10 cellular contexts compared by ENCODE assay signal in genomic region chr10:93542358-93542791, GRCh38. TPM values are rescaled to one million over a fixed set of nuclear protein-coding genes. Genes with fewer than 3 reads are reported as not detected.
A peak's percentile ranks its signal among the peaks of the same experiment; 100 is the strongest.
DNase-seq lines count a peak whose midpoint lies in the region; ATAC-seq and TF ChIP-seq lines count a peak whose summit lies in the region.
"Had no signal": no experiment of that assay in that cellular context is flagged by ENCODE, and none has a peak within 500 bp of the region (broad histone marks: within the 10 kb centered on the region; RNA-seq: fewer than 3 reads in every experiment).

No MANE protein-coding gene starts in this region.

- H3K9me3 ChIP-seq in psoas muscle, result no peaks in the 10 kb centered on the region
- H3K9me3 ChIP-seq in ascending aorta, result no peaks in the 10 kb centered on the region

- H3K27me3 ChIP-seq in psoas muscle (ENCODE audit: insufficient read depth in 3 of 3, low read length in 2 of 3) (peaks cover 0 to 2% (median 0%) of the 10 kb centered on the region in 3 donors), ascending aorta (no peaks in the 10 kb centered on the region)

- ATAC-seq in psoas muscle (peak in 2 of 4 donors; percentile 23 to 42), GM18520 (IDR thresholded peaks at IDR 0.05; ENCODE audit: unreplicated experiment) (no peak), HG03457 (IDR thresholded peaks at IDR 0.05; ENCODE audit: unreplicated experiment) (no peak)

- intact Hi-C loops in psoas muscle (cut with DNase I), result no loop called here
- intact Hi-C loops in ascending aorta (cut with DNase I), result loop anchor here (10.0 kb wide), 1 partner anchor 272 kb away; no protein-coding TSS in a partner anchor

- TF ChIP-seq CTCF in psoas muscle (IDR thresholded peaks at IDR 0.05) (no peak), ascending aorta (IDR thresholded peaks at IDR 0.05) (no peak)

- H3K27ac ChIP-seq in psoas muscle, result no peak overlapping the region
- no peak overlapping the region for H3K27ac ChIP-seq in ascending aorta

- H3K4me1 ChIP-seq in psoas muscle, result no peaks in the 10 kb centered on the region
- H3K4me1 ChIP-seq in ascending aorta, result no peaks in the 10 kb centered on the region

- DNase-seq in DMS79 treated with DMSO at 0.1 percent for 48 hours (lab: John Stamatoyannopoulos, UW) (peak; percentile 26), NCI-H510A treated with DMSO at 0.1 percent for 48 hours (lab: John Stamatoyannopoulos, UW) (peak; percentile 84), fibroblast of gingiva (ENCODE audit: low read depth) (peak; percentile 9), psoas muscle (peak; percentile 31 to 60), NCI-H1436 (lab: John Stamatoyannopoulos, UW) (no peak), ascending aorta (ENCODE audit: low spot score in 2 of 2) (no peak)
- DNase-seq: naive B cell had no signal

- H3K36me3 ChIP-seq in psoas muscle (ENCODE audit: insufficient read depth in 1 of 2, low read depth in 1 of 2), result no peaks in the 10 kb centered on the region
- no peaks in the 10 kb centered on the region for H3K36me3 ChIP-seq in ascending aorta

- 1 to 5% (median 2%) methylated on average over 10 of the region's 10 CpGs for WGBS in psoas muscle, 3 donors

- H3K4me3 ChIP-seq in psoas muscle, result peak overlapping the region; percentile 41
- peak overlapping the region in 1 of 2 donors; percentile 30 for H3K4me3 ChIP-seq in ascending aorta

RNA-seq across cellular contexts. Expression of gene FFAR4, which starts 24.1 kb away (rescaled TPM):
- total RNA-seq in psoas muscle, result under 1 TPM in 1 of 4 donors, not detected in 3; 0.07 TPM
- polyA plus RNA-seq in psoas muscle, result under 1 TPM; 0.01 to 0.18 (median 0.08) TPM
- not detected for total RNA-seq in ascending aorta
- polyA plus RNA-seq: IgD-negative memory B cell had no signal

RNA-seq across cellular contexts. Expression of gene CEP55, which starts 46.0 kb away (rescaled TPM):
- total RNA-seq in psoas muscle (under 1 TPM in 2 of 4 donors, not detected in 2; 0.10 to 0.29 TPM), ascending aorta (not detected)
- under 1 TPM in 2 of 3 donors, not detected in 1; 0.16 to 0.25 TPM for polyA plus RNA-seq in psoas muscle

RNA-seq across cellular contexts. Expression of gene RBP4, which starts 58.7 kb away (rescaled TPM):
- total RNA-seq in psoas muscle (1 to 10 TPM; 1.0 to 2.8 (median 1.7) TPM), ascending aorta (58.0 TPM)
- 10 to 100 TPM in 1 of 3 donors, 1 to 10 TPM in 2; 1.2 to 13.6 (median 5.2) TPM for polyA plus RNA-seq in psoas muscle
- polyA plus RNA-seq: IgD-negative memory B cell had no signal

Comparison
In these comparisons a context has a peak if more than half of its experiments do, and no peak if none do; other contexts are left out.
1. DNase-seq: peak in DMS79 treated with DMSO at 0.1 percent for 48 hours (single experiment), NCI-H510A treated with DMSO at 0.1 percent for 48 hours (single experiment), fibroblast of gingiva (single experiment) and psoas muscle (2 of 2); none in NCI-H1436 (single experiment) and ascending aorta (0 of 2).
2. RNA of gene RBP4, which starts 58.7 kb away (total RNA-seq): 58.0 TPM in ascending aorta (single experiment); 1.0 to 2.8 TPM in psoas muscle; every median in the first group is over 10 times any median in the second.